ENCODE assay signal across 8 cellular contexts in the genomic region with DNA sequence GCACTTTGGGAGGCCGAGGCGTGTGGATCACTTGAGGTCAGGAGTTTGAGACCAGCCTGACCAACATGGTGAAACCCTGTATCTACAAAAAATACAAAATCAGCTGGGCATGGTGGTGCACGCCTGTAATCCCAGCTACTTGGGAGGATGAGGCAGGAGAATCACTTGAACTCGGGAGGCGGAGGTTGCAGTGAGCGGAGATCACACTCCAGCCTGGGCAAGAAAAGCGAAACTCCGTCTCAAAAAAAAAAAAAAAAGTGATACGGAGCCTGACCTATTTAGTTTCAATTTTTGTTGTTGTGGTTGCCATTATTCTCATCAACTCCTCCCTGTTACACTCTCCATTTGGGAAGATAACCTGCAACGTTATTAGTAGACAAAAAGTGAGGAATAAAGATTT. TPM values are rescaled to one million over a fixed set of nuclear protein-coding genes. Genes with fewer than 3 reads are reported as not detected.
A peak's percentile ranks its signal among the peaks of the same experiment; 100 is the strongest.
DNase-seq lines count a peak whose midpoint lies in the region; ATAC-seq and TF ChIP-seq lines count a peak whose summit lies in the region.
"Not testable (repeated sequence)": the region's sequence is repeated elsewhere in the genome, so short reads cannot be mapped to it uniquely, and the experiment has no call there.

No MANE protein-coding gene starts in this region.

- not testable (repeated sequence) for H3K9me3 ChIP-seq in RWPE2 (ENCODE audit: severe bottlenecking); colonic mucosa; left ventricle myocardium inferior (replicated peaks); mucosa of stomach (ENCODE audit: control insufficient read depth, low read length); skeletal muscle tissue (ENCODE audit: control insufficient read depth in 3 of 3, low read length in 3 of 3); aorta (ENCODE audit: control insufficient read depth, low read length)

- H3K9me3 Mint-ChIP-seq in activated naive CD4-positive, alpha-beta T cell treated with anti-CD3 and anti-CD28 coated beads for 36 hours = not testable (repeated sequence)

- H3K9ac ChIP-seq in colonic mucosa (ENCODE audit: low read depth in 2 of 2, low read length in 2 of 2) (peak overlapping the region; percentile 41 to 91), mucosa of stomach (ENCODE audit: low read length) (peak overlapping the region; percentile 74), skeletal muscle tissue (ENCODE audit: low read depth in 1 of 3, low read length in 3 of 3) (peak overlapping the region; percentile 84 to 91 (median 89))

- CTCF ChIA-PET in activated naive CD4-positive, alpha-beta T cell treated with anti-CD3 and anti-CD28 coated beads for 36 hours (lab: Charles Lee) = interaction anchor here (1.0 to 1.3 kb wide), 2 partner anchors 15 to 49 kb away, joined by 6 to 12 read pairs; no protein-coding TSS in a partner anchor

- 32 to 44% methylated on average over 10 of the region's 10 CpGs for WGBS in aorta, 2 donors

- not testable (repeated sequence) for H3K27ac Mint-ChIP-seq in activated naive CD4-positive, alpha-beta T cell treated with anti-CD3 and anti-CD28 coated beads for 36 hours

- peak overlapping the region; percentile 89 for H3K4me3 ChIP-seq in GM12875 (ENCODE audit: low read depth, low read length)
- peak overlapping the region; percentile 52 for H3K4me3 ChIP-seq in RWPE2 (ENCODE audit: severe bottlenecking)
- peak overlapping the region; percentile 74 for H3K4me3 ChIP-seq in colonic mucosa
- peak overlapping the region; percentile 87 for H3K4me3 ChIP-seq in left ventricle myocardium inferior
- peak overlapping the region; percentile 47 for H3K4me3 ChIP-seq in mucosa of stomach (ENCODE audit: low read length)
- H3K4me3 ChIP-seq in skeletal muscle tissue (ENCODE audit: low read length in 3 of 3) = peak overlapping the region; percentile 85 to 90 (median 90)
- H3K4me3 ChIP-seq in aorta (ENCODE audit: low read length in 2 of 2) = peak overlapping the region; percentile 48 to 84

- H3K27me3 Mint-ChIP-seq in activated naive CD4-positive, alpha-beta T cell treated with anti-CD3 and anti-CD28 coated beads for 36 hours (ENCODE audit: low read depth) = not testable (repeated sequence)

- intact Hi-C loops in activated naive CD4-positive, alpha-beta T cell treated with anti-CD3 and anti-CD28 coated beads for 36 hours (cut with micrococcal nuclease) = loop anchor here (2.0 kb wide), 1 partner anchor 294 kb away; a partner anchor contains a TSS
- intact Hi-C loops in colonic mucosa (cut with DNase I); left ventricle myocardium inferior (cut with micrococcal nuclease): not testable (repeated sequence)
- intact Hi-C loops in aorta (cut with DNase I) = loop anchor here in 1 of 2 donors (2.0 kb wide), 1 partner anchor 48 kb away; no protein-coding TSS in a partner anchor

- DNase-seq in RWPE2 (ENCODE audit: low spot score); activated naive CD4-positive, alpha-beta T cell treated with anti-CD3 and anti-CD28 coated beads for 36 hours; colonic mucosa; left ventricle myocardium inferior; aorta: not testable (repeated sequence)

- H3K4me1 ChIP-seq in RWPE2 (ENCODE audit: insufficient read depth, poor library complexity, severe bottlenecking) (peaks cover 66% of the 10 kb centered on the region), colonic mucosa (peaks cover 20% of the 10 kb centered on the region), left ventricle myocardium inferior (peaks cover 97% of the 10 kb centered on the region), mucosa of stomach (ENCODE audit: control insufficient read depth, insufficient read depth, low read length) (peaks cover 44% of the 10 kb centered on the region), skeletal muscle tissue (ENCODE audit: control insufficient read depth in 3 of 3, insufficient read depth in 3 of 3, low read length in 3 of 3) (peaks cover 32 to 60% (median 35%) of the 10 kb centered on the region in 3 donors)
- H3K4me1 ChIP-seq in aorta (ENCODE audit: control insufficient read depth in 1 of 2, insufficient read depth in 2 of 2, low read length in 2 of 2) = not testable (repeated sequence)

- ATAC-seq in RWPE2 (ENCODE audit: low read depth); aorta (ENCODE audit: low FRiP score): not testable (repeated sequence)

- H3K4me1 Mint-ChIP-seq in activated naive CD4-positive, alpha-beta T cell treated with anti-CD3 and anti-CD28 coated beads for 36 hours (ENCODE audit: low read depth) = peaks cover 31% of the 10 kb centered on the region

- peak overlapping the region; percentile 82 for H3K4me3 Mint-ChIP-seq in activated naive CD4-positive, alpha-beta T cell treated with anti-CD3 and anti-CD28 coated beads for 36 hours

- not testable (repeated sequence) for TF ChIP-seq CTCF in GM12875 (IDR thresholded peaks at IDR 0.05; ENCODE audit: borderline replicate concordance, insufficient read depth, low read depth, low read length); RWPE2 (IDR thresholded peaks at IDR 0.05; ENCODE audit: poor library complexity, severe bottlenecking); colonic mucosa (IDR thresholded peaks at IDR 0.05); left ventricle myocardium inferior (IDR thresholded peaks at IDR 0.05; ENCODE audit: borderline replicate concordance)

- not testable (repeated sequence) for H3K27me3 ChIP-seq in RWPE2 (ENCODE audit: insufficient read depth, poor library complexity, severe bottlenecking); colonic mucosa; left ventricle myocardium inferior (ENCODE audit: low read depth); mucosa of stomach (ENCODE audit: control insufficient read depth, insufficient read depth, low read length); skeletal muscle tissue (ENCODE audit: control insufficient read depth in 3 of 3, insufficient read depth in 3 of 3, low read length in 3 of 3); aorta (ENCODE audit: control insufficient read depth in 1 of 2, insufficient read depth in 2 of 2, low read length in 1 of 2)

- peak overlapping the region; percentile 95 for H3K27ac ChIP-seq in RWPE2 (ENCODE audit: poor library complexity, severe bottlenecking)
- peak overlapping the region; percentile 93 for H3K27ac ChIP-seq in colonic mucosa
- peak overlapping the region; percentile 98 for H3K27ac ChIP-seq in left ventricle myocardium inferior (replicated peaks)
- H3K27ac ChIP-seq in skeletal muscle tissue (ENCODE audit: low read depth, low read length) = peak overlapping the region; percentile 98
- not testable (repeated sequence) for H3K27ac ChIP-seq in aorta (ENCODE audit: low read depth in 1 of 2, low read length in 2 of 2)

- H3K36me3 ChIP-seq in RWPE2 (ENCODE audit: low read depth) = peaks cover 33% of the 10 kb centered on the region
- H3K36me3 ChIP-seq in colonic mucosa; mucosa of stomach (ENCODE audit: control insufficient read depth, insufficient read depth, low read length); skeletal muscle tissue (ENCODE audit: control insufficient read depth in 3 of 3, insufficient read depth in 3 of 3, low read length in 3 of 3); aorta (ENCODE audit: control insufficient read depth in 1 of 2, insufficient read depth in 2 of 2, low read length in 1 of 2): not testable (repeated sequence)
- H3K36me3 ChIP-seq in left ventricle myocardium inferior = peaks cover 15% of the 10 kb centered on the region

- H3K36me3 Mint-ChIP-seq in activated naive CD4-positive, alpha-beta T cell treated with anti-CD3 and anti-CD28 coated beads for 36 hours (ENCODE audit: low read depth) = not testable (repeated sequence)

RNA-seq across cellular contexts. Expression of a gene that starts 1.4 kb away (rescaled TPM):
- 10 to 100 TPM; 34.0 to 37.7 TPM for total RNA-seq in activated naive CD4-positive, alpha-beta T cell treated with anti-CD3 and anti-CD28 coated beads for 36 hours
- total RNA-seq in colonic mucosa (100 to 1,000 TPM in 1 of 2 donors, 10 to 100 TPM in 1; 58.7 to 110 TPM), left ventricle myocardium inferior (165 TPM), skeletal muscle tissue (76.7 TPM), aorta (100 to 1,000 TPM; 375 to 384 TPM)
- 100 to 1,000 TPM in 1 of 2 donors, 10 to 100 TPM in 1; 80.0 to 115 TPM for polyA plus RNA-seq in aorta
